In the genomic region with DNA sequence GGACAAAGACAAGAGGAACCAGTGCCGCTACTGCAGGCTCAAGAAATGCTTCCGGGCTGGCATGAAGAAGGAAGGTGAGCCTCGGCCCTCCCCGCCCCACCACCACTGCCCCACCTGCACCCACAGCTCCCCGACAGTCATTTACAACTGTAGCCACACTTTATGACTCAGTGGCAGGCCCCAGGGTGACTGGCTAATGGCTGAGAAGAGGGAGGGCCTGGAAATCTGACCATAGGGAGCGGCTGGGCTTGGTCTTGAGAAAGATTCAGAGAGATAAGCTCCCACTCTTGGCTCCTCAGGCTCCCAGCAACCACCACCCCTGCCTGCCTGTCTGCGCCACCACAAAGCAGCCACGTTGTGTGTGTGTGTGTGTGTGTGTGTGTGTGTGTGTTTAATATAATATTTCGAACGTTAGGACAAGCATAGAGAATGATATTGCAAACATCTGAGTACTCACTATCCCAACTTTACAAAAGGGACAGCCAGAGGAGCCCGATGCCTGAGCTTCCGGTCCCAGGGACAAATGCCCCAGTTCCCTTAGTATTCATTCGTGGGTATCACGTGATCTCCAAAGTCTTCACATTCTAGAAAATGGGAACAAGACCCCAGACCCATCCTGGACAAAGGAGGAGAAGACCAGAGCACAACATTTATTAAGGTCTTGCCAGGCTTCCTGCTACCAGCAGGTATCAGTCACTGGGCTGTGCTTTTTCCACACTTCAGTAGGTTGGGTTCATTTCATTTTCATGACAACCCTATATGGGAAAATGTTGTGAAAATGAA, we compare ENCODE assay signal across 14 cellular contexts. TPM values are rescaled to one million over a fixed set of nuclear protein-coding genes. Genes with fewer than 3 reads are reported as not detected.
DNase-seq lines count a peak whose midpoint lies in the region; ATAC-seq and TF ChIP-seq lines count a peak whose summit lies in the region.
"Had no signal": no experiment of that assay in that cellular context is flagged by ENCODE, and none has a peak within 500 bp of the region (broad histone marks: within the 10 kb centered on the region; RNA-seq: fewer than 3 reads in every experiment).

No MANE protein-coding gene starts in this region.

- H3K4me1 ChIP-seq in spleen = no peaks in the 10 kb centered on the region
- H3K4me1 ChIP-seq: sigmoid colon had no signal

- H3K4me3 ChIP-seq in fibroblast of villous mesenchyme (ENCODE audit: low read depth, low read length) = no peak overlapping the region
- H3K4me3 ChIP-seq in spleen = no peak overlapping the region
- H3K4me3 ChIP-seq: sigmoid colon, SK-N-MC had no signal

- no peak for ATAC-seq in HG02938 (IDR thresholded peaks at IDR 0.05; ENCODE audit: unreplicated experiment)

- H3K9me3 ChIP-seq in spleen = no peaks in the 10 kb centered on the region
- H3K9me3 ChIP-seq: sigmoid colon had no signal

- no peaks in the 10 kb centered on the region for H3K36me3 ChIP-seq in spleen
- H3K36me3 ChIP-seq: sigmoid colon had no signal

- intact Hi-C loops in spleen (cut with DNase I; ENCODE audit: low total_unique reads) = no loop called here

- DNase-seq in NK-92 treated with Interleukin-12 subunit alpha and Interleukin-12 subunit beta, amount 100 ng/mL, for 24 hours (lab: John Stamatoyannopoulos, UW) = peak; percentile 31
- DNase-seq in NK-92 (lab: John Stamatoyannopoulos, UW; ENCODE audit: unreplicated experiment) = no peak
- DNase-seq in RKO (ENCODE audit: low spot score) = peak; percentile 42
- peak; percentile 23 for DNase-seq in fibroblast of villous mesenchyme (ENCODE audit: low read depth)
- DNase-seq in spleen = peak; percentile 37
- DNase-seq in germinal center (ENCODE audit: low spot score) = no peak
- no peak for DNase-seq in NCI-H446 (lab: John Stamatoyannopoulos, UW)
- DNase-seq: NCI-H2081, sigmoid colon had no signal

- 69 to 77% (median 72%) methylated on average over 14 of the region's 14 CpGs for WGBS in spleen, 5 donors

- no peak overlapping the region for H3K27ac ChIP-seq in spleen
- H3K27ac ChIP-seq: 22Rv1, HL-60, SK-N-MC had no signal

- TF ChIP-seq CTCF in fibroblast of villous mesenchyme (IDR thresholded peaks at IDR 0.05; ENCODE audit: insufficient read depth, low read depth, low read length) (no peak), spleen (IDR thresholded peaks at IDR 0.05 in 8 of 11, conservative IDR thresholded peaks at IDR 0.05 in 3 of 11) (no peak)

- TF ChIP-seq POLR2A in spleen (IDR thresholded peaks at IDR 0.05) = no peak

- peaks cover 0 to 17% (median 0%) of the 10 kb centered on the region in 7 donors for H3K27me3 ChIP-seq in spleen (replicated peaks in 1 of 7)
- H3K27me3 ChIP-seq: sigmoid colon had no signal

RNA-seq across cellular contexts. Expression of a gene that starts 52.1 kb away (rescaled TPM):
- total RNA-seq in fibroblast of villous mesenchyme = not detected in 2 replicates
- not detected for total RNA-seq in spleen
- polyA plus RNA-seq in spleen = under 1 TPM in 1 of 3 donors, not detected in 2; 0.03 TPM
- total RNA-seq: activated CD8-positive, alpha-beta memory T cell treated with anti-CD3 and anti-CD28 coated beads for 36 hours had no signal

Comparison
In these comparisons a context has a peak if more than half of its experiments do, and no peak if none do; other contexts are left out.
1. DNase-seq: peak in NK-92 treated with Interleukin-12 subunit alpha and Interleukin-12 subunit beta, amount 100 ng/mL, for 24 hours (single experiment), RKO (single experiment), fibroblast of villous mesenchyme (single experiment) and spleen (single experiment); none in NK-92 (single experiment), germinal center (single experiment) and NCI-H446 (0 of 2).